In genomic region chr11:58493676-58494075, GRCh38 we compare ENCODE assay signal across 25 cellular contexts. TPM values are rescaled to one million over a fixed set of nuclear protein-coding genes. Genes with fewer than 3 reads are reported as not detected.
DNase-seq lines count a peak whose midpoint lies in the region; ATAC-seq and TF ChIP-seq lines count a peak whose summit lies in the region.
"Had no signal": no experiment of that assay in that cellular context is flagged by ENCODE, and none has a peak within 500 bp of the region (broad histone marks: within the 10 kb centered on the region; RNA-seq: fewer than 3 reads in every experiment).

No MANE protein-coding gene starts in this region.

- no peaks in the 10 kb centered on the region for H4K20me1 ChIP-seq in smooth muscle cell (ENCODE audit: low read depth)

- ATAC-seq in SK-N-SH treated with all-trans-retinoic acid at 6 μM for 48 hours, result peak; percentile 57
- no peak for ATAC-seq in thoracic aorta (ENCODE audit: insufficient number of reproducible peaks, low FRiP score, low read depth)
- no peak for ATAC-seq in GM21390 (IDR thresholded peaks at IDR 0.05; ENCODE audit: unreplicated experiment)
- ATAC-seq: gastroesophageal sphincter, HCT116, left colon had no signal

- H3K36me3 ChIP-seq in thoracic aorta, result no peaks in the 10 kb centered on the region
- H3K36me3 ChIP-seq in smooth muscle cell (ENCODE audit: low read depth), result no peaks in the 10 kb centered on the region
- H3K36me3 ChIP-seq: ascending aorta, BE2C, colonic mucosa, gastroesophageal sphincter, prostate gland, SJCRH30, thyroid gland had no signal

- no peaks in the 10 kb centered on the region for H3F3A ChIP-seq in smooth muscle cell (ENCODE audit: low read depth)

- H3K27ac ChIP-seq in thoracic aorta (peak overlapping the region in 1 of 2 donors; percentile 59), smooth muscle cell (ENCODE audit: low read depth) (no peak overlapping the region)
- H3K27ac ChIP-seq: colonic mucosa, gastroesophageal sphincter, prostate gland, SJCRH30, thyroid gland had no signal

- no peaks in the 10 kb centered on the region for H3K79me2 ChIP-seq in smooth muscle cell (ENCODE audit: low read depth)

- H3K9me3 ChIP-seq in thoracic aorta (no peaks in the 10 kb centered on the region), smooth muscle cell (replicated peaks; ENCODE audit: low read depth) (no peaks in the 10 kb centered on the region)
- H3K9me3 ChIP-seq: ascending aorta, BE2C, colonic mucosa, gastroesophageal sphincter, prostate gland, SJCRH30, thyroid gland had no signal

- peak; percentile 16 for DNase-seq in GM13976 (ENCODE audit: low spot score)
- peak; percentile 25 for DNase-seq in fibroblast of the aortic adventitia (ENCODE audit: low read depth)
- DNase-seq in thoracic aorta (ENCODE audit: low spot score), result no peak
- no peak for DNase-seq in smooth muscle cell (lab: John Stamatoyannopoulos, UW; ENCODE audit: unreplicated experiment)
- DNase-seq in cerebellar cortex (ENCODE audit: low spot score), result no peak
- DNase-seq: activated CD4-positive, alpha-beta T cell treated with anti-CD3 and anti-CD28 coated beads, Interleukin-2, amount 50 U/mL, for 48 hours; activated T-cell treated with anti-CD3 and anti-CD28 coated beads for 4 hours; BE2C; colonic mucosa; left colon; MM.1S; NCI-H187; NCI-H2227 treated with DMSO at 0.1 percent for 48 hours; NCI-H82; nephron progenitor cell; SJCRH30; stimulated activated CD4-positive, alpha-beta T cell treated with anti-CD3 and anti-CD28 coated beads, Interleukin-12 subunit alpha, Interleukin-12 subunit beta, amount 100 ng/mL, for 4 hours; T-helper 2 cell; thyroid gland had no signal

- H3K27me3 ChIP-seq in thoracic aorta (replicated peaks; ENCODE audit: insufficient read depth), result no peaks in the 10 kb centered on the region
- H3K27me3 ChIP-seq in smooth muscle cell (ENCODE audit: low read depth), result no peaks in the 10 kb centered on the region
- H3K27me3 ChIP-seq: ascending aorta, BE2C, colonic mucosa, gastroesophageal sphincter, SJCRH30, thyroid gland had no signal

- H3K4me1 ChIP-seq in thoracic aorta (ENCODE audit: control insufficient read depth in 1 of 2, low read depth in 2 of 2) (peaks cover 5 to 31% of the 10 kb centered on the region in 2 donors), smooth muscle cell (ENCODE audit: low read depth) (no peaks in the 10 kb centered on the region)
- H3K4me1 ChIP-seq: BE2C, colonic mucosa, prostate gland, SJCRH30, thyroid gland had no signal

- TF ChIP-seq CTCF in GM13976 (IDR thresholded peaks at IDR 0.05; ENCODE audit: borderline replicate concordance, control extremely low read depth, extremely low read depth, insufficient read depth, missing control alignments) (no peak), fibroblast of the aortic adventitia (IDR thresholded peaks at IDR 0.05; ENCODE audit: insufficient read depth, low read length) (no peak), thoracic aorta (IDR thresholded peaks at IDR 0.05) (no peak), smooth muscle cell (IDR thresholded peaks at IDR 0.05; ENCODE audit: borderline replicate concordance, insufficient read depth, poor library complexity, severe bottlenecking) (no peak)

- H2AFZ ChIP-seq in smooth muscle cell (ENCODE audit: low read depth), result no peak overlapping the region

- no peak overlapping the region for H3K4me3 ChIP-seq in fibroblast of the aortic adventitia (ENCODE audit: low read depth, low read length)
- H3K4me3 ChIP-seq in thoracic aorta, result peak overlapping the region; percentile 13
- H3K4me3 ChIP-seq in smooth muscle cell, result no peak overlapping the region
- H3K4me3 ChIP-seq: ascending aorta, colonic mucosa, gastroesophageal sphincter, prostate gland, SJCRH30, thyroid gland had no signal

- no peak overlapping the region for H3K4me2 ChIP-seq in smooth muscle cell

- in situ Hi-C loops in GM13976 (cut with MboI; ENCODE audit: low sequenced_read_pairs, unreplicated experiment), result no loop called here

- WGBS in smooth muscle cell (ENCODE audit: low lambda C conversion rate), result 93% methylated on average over 2 of the region's 2 CpGs

- no peak overlapping the region for H3K9ac ChIP-seq in smooth muscle cell (ENCODE audit: low read depth)

TF ChIP-seq in SK-N-SH treated with all-trans-retinoic acid at 6 μM for 48 hours, 23 proteins besides CTCF, POLR2A, EP300 and RAD21:
- TF ChIP-seq GLIS3 (CRISPR knock-in tag; IDR thresholded peaks at IDR 0.05) (no peak), ISL1 (CRISPR knock-in tag; IDR thresholded peaks at IDR 0.05) (no peak), TOX (CRISPR knock-in tag; IDR thresholded peaks at IDR 0.05; ENCODE audit: borderline replicate concordance) (no peak), ZNF70 (CRISPR knock-in tag; IDR thresholded peaks at IDR 0.05) (no peak), PPARA (CRISPR knock-in tag; IDR thresholded peaks at IDR 0.05; ENCODE audit: borderline replicate concordance) (no peak), TCF4 (CRISPR knock-in tag; IDR thresholded peaks at IDR 0.05; ENCODE audit: borderline replicate concordance) (no peak), ZFP30 (CRISPR knock-in tag; IDR thresholded peaks at IDR 0.05) (no peak), CREB5 (CRISPR knock-in tag; IDR thresholded peaks at IDR 0.05; ENCODE audit: low read depth) (no peak)

RNA-seq across cellular contexts. Expression of gene OR5B21, which starts 14.2 kb away (rescaled TPM):
- not detected in 2 replicates for total RNA-seq in fibroblast of the aortic adventitia (ENCODE audit: low replicate concordance)
- not detected for total RNA-seq in thoracic aorta
- total RNA-seq in smooth muscle cell, result not detected in 2 replicates
- polyA plus RNA-seq in smooth muscle cell, result not detected in 2 replicates
- total RNA-seq: ascending aorta, colonic mucosa, gastroesophageal sphincter, left colon, prostate gland, SJCRH30, thyroid gland had no signal

RNA-seq across cellular contexts. Expression of gene OR5B12, which starts 51.6 kb away (rescaled TPM):
- 0.74 TPM in 1 of 2 replicates, not detected in the other for total RNA-seq in fibroblast of the aortic adventitia (ENCODE audit: low replicate concordance)
- not detected for total RNA-seq in thoracic aorta
- not detected in 2 replicates for total RNA-seq in smooth muscle cell
- polyA plus RNA-seq in smooth muscle cell, result not detected in 2 replicates
- total RNA-seq: colonic mucosa, gastroesophageal sphincter, left colon, prostate gland, SJCRH30, thyroid gland had no signal

Comparison
In these comparisons a context has a peak if more than half of its experiments do, and no peak if none do; other contexts are left out.
1. DNase-seq: peak in GM13976 (single experiment) and fibroblast of the aortic adventitia (single experiment); none in thoracic aorta (single experiment), smooth muscle cell (single experiment) and cerebellar cortex (single experiment).